ENCODE assay signal across 1 cellular context in the genomic region with DNA sequence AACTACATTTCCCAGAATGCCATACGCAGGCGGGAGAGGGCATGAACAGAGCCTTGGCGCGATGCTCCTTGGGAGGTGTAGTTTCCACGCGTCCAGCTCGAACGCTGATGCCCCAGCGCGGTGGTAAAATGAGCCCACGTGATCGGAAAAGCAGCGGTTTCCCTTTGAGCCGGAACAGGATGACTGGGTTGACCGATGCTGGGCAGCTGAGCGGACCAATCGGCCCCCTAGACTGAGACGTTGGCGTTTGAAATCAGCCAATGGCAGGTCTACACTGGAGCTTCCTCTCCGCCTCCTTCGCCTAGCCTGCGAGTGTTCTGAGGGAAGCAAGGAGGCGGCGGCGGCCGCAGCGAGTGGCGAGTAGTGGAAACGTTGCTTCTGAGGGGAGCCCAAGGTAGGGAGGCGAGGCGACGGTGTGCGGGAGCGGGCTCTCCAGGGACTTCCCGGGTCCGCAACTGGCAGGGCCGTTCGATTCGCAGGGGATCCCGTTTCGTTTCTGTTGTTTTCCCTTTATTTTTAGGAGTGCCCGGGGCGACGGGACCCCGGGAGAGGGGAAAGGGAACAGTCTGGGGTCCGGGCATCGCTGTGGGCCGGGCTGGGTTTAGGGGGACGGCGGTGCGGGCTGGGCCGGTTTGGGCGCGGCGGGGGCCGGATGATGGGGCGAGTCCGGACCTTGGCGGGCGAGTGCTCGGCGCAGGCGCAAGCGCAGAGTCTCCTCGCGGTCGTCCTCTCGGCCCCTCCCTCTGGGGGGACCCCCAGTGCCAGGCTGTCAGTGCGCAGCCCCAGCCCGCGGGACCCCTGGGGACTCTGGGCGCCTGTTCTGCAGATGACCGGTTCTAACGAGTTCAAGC.
TF ChIP-seq lines count a peak whose summit lies in the region.

A gene with protein sequence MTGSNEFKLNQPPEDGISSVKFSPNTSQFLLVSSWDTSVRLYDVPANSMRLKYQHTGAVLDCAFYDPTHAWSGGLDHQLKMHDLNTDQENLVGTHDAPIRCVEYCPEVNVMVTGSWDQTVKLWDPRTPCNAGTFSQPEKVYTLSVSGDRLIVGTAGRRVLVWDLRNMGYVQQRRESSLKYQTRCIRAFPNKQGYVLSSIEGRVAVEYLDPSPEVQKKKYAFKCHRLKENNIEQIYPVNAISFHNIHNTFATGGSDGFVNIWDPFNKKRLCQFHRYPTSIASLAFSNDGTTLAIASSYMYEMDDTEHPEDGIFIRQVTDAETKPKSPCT (plus strand): TSS at position 311 of the 851 bp plus-strand sequence. CDS start 516 bp downstream, at position 827.

TF ChIP-seq in HEK293, 187 proteins besides CTCF, POLR2A, EP300 and RAD21 (continued from another document and continues in another):
- TF ChIP-seq, protein P1, sequence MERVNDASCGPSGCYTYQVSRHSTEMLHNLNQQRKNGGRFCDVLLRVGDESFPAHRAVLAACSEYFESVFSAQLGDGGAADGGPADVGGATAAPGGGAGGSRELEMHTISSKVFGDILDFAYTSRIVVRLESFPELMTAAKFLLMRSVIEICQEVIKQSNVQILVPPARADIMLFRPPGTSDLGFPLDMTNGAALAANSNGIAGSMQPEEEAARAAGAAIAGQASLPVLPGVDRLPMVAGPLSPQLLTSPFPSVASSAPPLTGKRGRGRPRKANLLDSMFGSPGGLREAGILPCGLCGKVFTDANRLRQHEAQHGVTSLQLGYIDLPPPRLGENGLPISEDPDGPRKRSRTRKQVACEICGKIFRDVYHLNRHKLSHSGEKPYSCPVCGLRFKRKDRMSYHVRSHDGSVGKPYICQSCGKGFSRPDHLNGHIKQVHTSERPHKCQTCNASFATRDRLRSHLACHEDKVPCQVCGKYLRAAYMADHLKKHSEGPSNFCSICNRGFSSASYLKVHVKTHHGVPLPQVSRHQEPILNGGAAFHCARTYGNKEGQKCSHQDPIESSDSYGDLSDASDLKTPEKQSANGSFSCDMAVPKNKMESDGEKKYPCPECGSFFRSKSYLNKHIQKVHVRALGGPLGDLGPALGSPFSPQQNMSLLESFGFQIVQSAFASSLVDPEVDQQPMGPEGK (tag by site-specific recombination; IDR thresholded peaks at IDR 0.05): peak; percentile 94
- TF ChIP-seq ZNF621 (tag by site-specific recombination; IDR thresholded peaks at IDR 0.05): no peak
- TF ChIP-seq, protein P2, sequence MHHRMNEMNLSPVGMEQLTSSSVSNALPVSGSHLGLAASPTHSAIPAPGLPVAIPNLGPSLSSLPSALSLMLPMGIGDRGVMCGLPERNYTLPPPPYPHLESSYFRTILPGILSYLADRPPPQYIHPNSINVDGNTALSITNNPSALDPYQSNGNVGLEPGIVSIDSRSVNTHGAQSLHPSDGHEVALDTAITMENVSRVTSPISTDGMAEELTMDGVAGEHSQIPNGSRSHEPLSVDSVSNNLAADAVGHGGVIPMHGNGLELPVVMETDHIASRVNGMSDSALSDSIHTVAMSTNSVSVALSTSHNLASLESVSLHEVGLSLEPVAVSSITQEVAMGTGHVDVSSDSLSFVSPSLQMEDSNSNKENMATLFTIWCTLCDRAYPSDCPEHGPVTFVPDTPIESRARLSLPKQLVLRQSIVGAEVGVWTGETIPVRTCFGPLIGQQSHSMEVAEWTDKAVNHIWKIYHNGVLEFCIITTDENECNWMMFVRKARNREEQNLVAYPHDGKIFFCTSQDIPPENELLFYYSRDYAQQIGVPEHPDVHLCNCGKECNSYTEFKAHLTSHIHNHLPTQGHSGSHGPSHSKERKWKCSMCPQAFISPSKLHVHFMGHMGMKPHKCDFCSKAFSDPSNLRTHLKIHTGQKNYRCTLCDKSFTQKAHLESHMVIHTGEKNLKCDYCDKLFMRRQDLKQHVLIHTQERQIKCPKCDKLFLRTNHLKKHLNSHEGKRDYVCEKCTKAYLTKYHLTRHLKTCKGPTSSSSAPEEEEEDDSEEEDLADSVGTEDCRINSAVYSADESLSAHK (tag by site-specific recombination; IDR thresholded peaks at IDR 0.05): no peak
- no peak for TF ChIP-seq ZNF155 (tag by site-specific recombination; IDR thresholded peaks at IDR 0.05)
- no peak for TF ChIP-seq ZNF433 (tag by site-specific recombination; IDR thresholded peaks at IDR 0.05; ENCODE audit: low read depth)
- TF ChIP-seq ZNF560 (tag by site-specific recombination; IDR thresholded peaks at IDR 0.05; ENCODE audit: borderline replicate concordance): no peak
- TF ChIP-seq, protein P3, sequence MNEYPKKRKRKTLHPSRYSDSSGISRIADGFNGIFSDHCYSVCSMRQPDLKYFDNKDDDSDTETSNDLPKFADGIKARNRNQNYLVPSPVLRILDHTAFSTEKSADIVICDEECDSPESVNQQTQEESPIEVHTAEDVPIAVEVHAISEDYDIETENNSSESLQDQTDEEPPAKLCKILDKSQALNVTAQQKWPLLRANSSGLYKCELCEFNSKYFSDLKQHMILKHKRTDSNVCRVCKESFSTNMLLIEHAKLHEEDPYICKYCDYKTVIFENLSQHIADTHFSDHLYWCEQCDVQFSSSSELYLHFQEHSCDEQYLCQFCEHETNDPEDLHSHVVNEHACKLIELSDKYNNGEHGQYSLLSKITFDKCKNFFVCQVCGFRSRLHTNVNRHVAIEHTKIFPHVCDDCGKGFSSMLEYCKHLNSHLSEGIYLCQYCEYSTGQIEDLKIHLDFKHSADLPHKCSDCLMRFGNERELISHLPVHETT (tag by site-specific recombination; IDR thresholded peaks at IDR 0.05): no peak; the same call in 1 of the 2 replicates
- no peak for TF ChIP-seq ZNF175 (tag by site-specific recombination; IDR thresholded peaks at IDR 0.05)
- no peak for TF ChIP-seq ZNF426 (tag by site-specific recombination; IDR thresholded peaks at IDR 0.05)
- peak; percentile 91 for TF ChIP-seq SP3 (tag by site-specific recombination; IDR thresholded peaks at IDR 0.05)
- no peak for TF ChIP-seq ZNF473 (tag by site-specific recombination; IDR thresholded peaks at IDR 0.05)
- TF ChIP-seq ZNF777 (tag by site-specific recombination; IDR thresholded peaks at IDR 0.05; ENCODE audit: borderline replicate concordance): no peak
- no peak for TF ChIP-seq ZNF555 (tag by site-specific recombination; conservative IDR thresholded peaks at IDR 0.05)
- TF ChIP-seq, protein P4, sequence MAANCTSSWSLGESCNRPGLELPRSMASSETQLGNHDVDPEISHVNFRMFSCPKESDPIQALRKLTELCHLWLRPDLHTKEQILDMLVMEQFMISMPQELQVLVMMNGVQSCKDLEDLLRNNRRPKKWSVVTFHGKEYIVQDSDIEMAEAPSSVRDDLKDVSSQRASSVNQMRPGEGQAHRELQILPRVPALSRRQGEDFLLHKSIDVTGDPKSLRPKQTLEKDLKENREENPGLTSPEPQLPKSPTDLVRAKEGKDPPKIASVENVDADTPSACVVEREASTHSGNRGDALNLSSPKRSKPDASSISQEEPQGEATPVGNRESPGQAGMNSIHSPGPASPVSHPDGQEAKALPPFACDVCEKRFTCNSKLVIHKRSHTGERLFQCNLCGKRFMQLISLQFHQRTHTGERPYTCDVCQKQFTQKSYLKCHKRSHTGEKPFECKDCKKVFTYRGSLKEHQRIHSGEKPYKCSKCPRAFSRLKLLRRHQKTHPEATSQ (tag by site-specific recombination; IDR thresholded peaks at IDR 0.05): peak; percentile 51; the same call in 1 of the 2 replicates
- no peak for TF ChIP-seq ZNF366 (tag by site-specific recombination; conservative IDR thresholded peaks at IDR 0.05)
- TF ChIP-seq ZNF138 (tag by site-specific recombination; IDR thresholded peaks at IDR 0.05; ENCODE audit: borderline replicate concordance): no peak
- TF ChIP-seq, protein P5, sequence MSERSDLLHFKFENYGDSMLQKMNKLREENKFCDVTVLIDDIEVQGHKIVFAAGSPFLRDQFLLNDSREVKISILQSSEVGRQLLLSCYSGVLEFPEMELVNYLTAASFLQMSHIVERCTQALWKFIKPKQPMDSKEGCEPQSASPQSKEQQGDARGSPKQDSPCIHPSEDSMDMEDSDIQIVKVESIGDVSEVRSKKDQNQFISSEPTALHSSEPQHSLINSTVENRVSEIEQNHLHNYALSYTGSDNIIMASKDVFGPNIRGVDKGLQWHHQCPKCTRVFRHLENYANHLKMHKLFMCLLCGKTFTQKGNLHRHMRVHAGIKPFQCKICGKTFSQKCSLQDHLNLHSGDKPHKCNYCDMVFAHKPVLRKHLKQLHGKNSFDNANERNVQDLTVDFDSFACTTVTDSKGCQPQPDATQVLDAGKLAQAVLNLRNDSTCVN (tag by site-specific recombination; optimal IDR thresholded peaks at IDR 0.05): peak; percentile 62
- peak; percentile 97 for TF ChIP-seq GLIS2 (tag by site-specific recombination; IDR thresholded peaks at IDR 0.05)
- TF ChIP-seq, protein P6, sequence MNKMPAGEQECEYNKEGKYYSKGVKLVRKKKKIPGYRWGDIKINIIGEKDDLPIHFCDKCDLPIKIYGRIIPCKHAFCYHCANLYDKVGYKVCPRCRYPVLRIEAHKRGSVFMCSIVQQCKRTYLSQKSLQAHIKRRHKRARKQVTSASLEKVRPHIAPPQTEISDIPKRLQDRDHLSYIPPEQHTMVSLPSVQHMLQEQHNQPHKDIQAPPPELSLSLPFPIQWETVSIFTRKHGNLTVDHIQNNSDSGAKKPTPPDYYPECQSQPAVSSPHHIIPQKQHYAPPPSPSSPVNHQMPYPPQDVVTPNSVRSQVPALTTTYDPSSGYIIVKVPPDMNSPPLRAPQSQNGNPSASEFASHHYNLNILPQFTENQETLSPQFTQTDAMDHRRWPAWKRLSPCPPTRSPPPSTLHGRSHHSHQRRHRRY (tag by site-specific recombination; IDR thresholded peaks at IDR 0.05): no peak
- TF ChIP-seq ZNF776 (tag by site-specific recombination; IDR thresholded peaks at IDR 0.05; ENCODE audit: borderline replicate concordance): no peak
- TF ChIP-seq, protein P7, sequence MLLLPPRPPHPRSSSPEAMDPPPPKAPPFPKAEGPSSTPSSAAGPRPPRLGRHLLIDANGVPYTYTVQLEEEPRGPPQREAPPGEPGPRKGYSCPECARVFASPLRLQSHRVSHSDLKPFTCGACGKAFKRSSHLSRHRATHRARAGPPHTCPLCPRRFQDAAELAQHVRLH (tag by site-specific recombination; IDR thresholded peaks at IDR 0.05): peak; percentile 96
- TF ChIP-seq, protein P8, sequence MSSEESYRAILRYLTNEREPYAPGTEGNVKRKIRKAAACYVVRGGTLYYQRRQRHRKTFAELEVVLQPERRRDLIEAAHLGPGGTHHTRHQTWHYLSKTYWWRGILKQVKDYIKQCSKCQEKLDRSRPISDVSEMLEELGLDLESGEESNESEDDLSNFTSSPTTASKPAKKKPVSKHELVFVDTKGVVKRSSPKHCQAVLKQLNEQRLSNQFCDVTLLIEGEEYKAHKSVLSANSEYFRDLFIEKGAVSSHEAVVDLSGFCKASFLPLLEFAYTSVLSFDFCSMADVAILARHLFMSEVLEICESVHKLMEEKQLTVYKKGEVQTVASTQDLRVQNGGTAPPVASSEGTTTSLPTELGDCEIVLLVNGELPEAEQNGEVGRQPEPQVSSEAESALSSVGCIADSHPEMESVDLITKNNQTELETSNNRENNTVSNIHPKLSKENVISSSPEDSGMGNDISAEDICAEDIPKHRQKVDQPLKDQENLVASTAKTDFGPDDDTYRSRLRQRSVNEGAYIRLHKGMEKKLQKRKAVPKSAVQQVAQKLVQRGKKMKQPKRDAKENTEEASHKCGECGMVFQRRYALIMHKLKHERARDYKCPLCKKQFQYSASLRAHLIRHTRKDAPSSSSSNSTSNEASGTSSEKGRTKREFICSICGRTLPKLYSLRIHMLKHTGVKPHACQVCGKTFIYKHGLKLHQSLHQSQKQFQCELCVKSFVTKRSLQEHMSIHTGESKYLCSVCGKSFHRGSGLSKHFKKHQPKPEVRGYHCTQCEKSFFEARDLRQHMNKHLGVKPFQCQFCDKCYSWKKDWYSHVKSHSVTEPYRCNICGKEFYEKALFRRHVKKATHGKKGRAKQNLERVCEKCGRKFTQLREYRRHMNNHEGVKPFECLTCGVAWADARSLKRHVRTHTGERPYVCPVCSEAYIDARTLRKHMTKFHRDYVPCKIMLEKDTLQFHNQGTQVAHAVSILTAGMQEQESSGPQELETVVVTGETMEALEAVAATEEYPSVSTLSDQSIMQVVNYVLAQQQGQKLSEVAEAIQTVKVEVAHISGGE (tag by site-specific recombination; conservative IDR thresholded peaks at IDR 0.05; ENCODE audit: low read depth): peak; percentile 77
- TF ChIP-seq ZNF677 (tag by site-specific recombination; IDR thresholded peaks at IDR 0.05): no peak
- TF ChIP-seq WT1 (tag by site-specific recombination; IDR thresholded peaks at IDR 0.05): no peak
- no peak; the same call in 1 of the 2 replicates for TF ChIP-seq REPIN1 (tag by site-specific recombination; IDR thresholded peaks at IDR 0.05; ENCODE audit: low read depth)
- TF ChIP-seq ZNF596 (tag by site-specific recombination; IDR thresholded peaks at IDR 0.05): no peak
- peak; percentile 98 for TF ChIP-seq ZNF76 (tag by site-specific recombination; IDR thresholded peaks at IDR 0.05; ENCODE audit: borderline replicate concordance, low read depth)
- TF ChIP-seq ZNF274 (IDR thresholded peaks at IDR 0.05; ENCODE audit: low read length): no peak
- no peak for TF ChIP-seq ZNF274 (tag by site-specific recombination; IDR thresholded peaks at IDR 0.05; ENCODE audit: borderline replicate concordance)
- TF ChIP-seq ZBTB1 (tag by site-specific recombination; IDR thresholded peaks at IDR 0.05): no peak
- no peak for TF ChIP-seq ZNF133 (tag by site-specific recombination; IDR thresholded peaks at IDR 0.05)
- TF ChIP-seq ZNF670 (tag by site-specific recombination; IDR thresholded peaks at IDR 0.05; ENCODE audit: low read depth): no peak
- TF ChIP-seq ZNF2 (tag by site-specific recombination; IDR thresholded peaks at IDR 0.05): peak; percentile 62
- no peak for TF ChIP-seq ZNF768 (tag by site-specific recombination; IDR thresholded peaks at IDR 0.05)
- TF ChIP-seq, protein P9, sequence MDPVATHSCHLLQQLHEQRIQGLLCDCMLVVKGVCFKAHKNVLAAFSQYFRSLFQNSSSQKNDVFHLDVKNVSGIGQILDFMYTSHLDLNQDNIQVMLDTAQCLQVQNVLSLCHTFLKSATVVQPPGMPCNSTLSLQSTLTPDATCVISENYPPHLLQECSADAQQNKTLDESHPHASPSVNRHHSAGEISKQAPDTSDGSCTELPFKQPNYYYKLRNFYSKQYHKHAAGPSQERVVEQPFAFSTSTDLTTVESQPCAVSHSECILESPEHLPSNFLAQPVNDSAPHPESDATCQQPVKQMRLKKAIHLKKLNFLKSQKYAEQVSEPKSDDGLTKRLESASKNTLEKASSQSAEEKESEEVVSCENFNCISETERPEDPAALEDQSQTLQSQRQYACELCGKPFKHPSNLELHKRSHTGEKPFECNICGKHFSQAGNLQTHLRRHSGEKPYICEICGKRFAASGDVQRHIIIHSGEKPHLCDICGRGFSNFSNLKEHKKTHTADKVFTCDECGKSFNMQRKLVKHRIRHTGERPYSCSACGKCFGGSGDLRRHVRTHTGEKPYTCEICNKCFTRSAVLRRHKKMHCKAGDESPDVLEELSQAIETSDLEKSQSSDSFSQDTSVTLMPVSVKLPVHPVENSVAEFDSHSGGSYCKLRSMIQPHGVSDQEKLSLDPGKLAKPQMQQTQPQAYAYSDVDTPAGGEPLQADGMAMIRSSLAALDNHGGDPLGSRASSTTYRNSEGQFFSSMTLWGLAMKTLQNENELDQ (tag by site-specific recombination; IDR thresholded peaks at IDR 0.05; ENCODE audit: low read depth): no peak
- no peak for TF ChIP-seq ZNF707 (tag by site-specific recombination; IDR thresholded peaks at IDR 0.05)
